ENCODE assay signal across 1 cellular context in genomic region chr17:39700148-39700987, GRCh38.
TF ChIP-seq lines count a peak whose summit lies in the region.

No MANE protein-coding gene starts in this region.

TF ChIP-seq in A549, 52 proteins besides CTCF, POLR2A, EP300 and RAD21:
- TF ChIP-seq CBX8 (IDR thresholded peaks at IDR 0.05) (no peak), FOXS1 (CRISPR knock-in tag; IDR thresholded peaks at IDR 0.05) (no peak), POLR2AphosphoS2 (conservative IDR thresholded peaks at IDR 0.05; ENCODE audit: low read length) (no peak), JUN (IDR thresholded peaks at IDR 0.05) (peak in 1 of 2 experiments; percentile 75; a peak in 2 of 5 replicates), HDAC2 (IDR thresholded peaks at IDR 0.05) (no peak), KDM1A (IDR thresholded peaks at IDR 0.05; ENCODE audit: low read depth) (no peak), ZSCAN20 (CRISPR knock-in tag; IDR thresholded peaks at IDR 0.05) (no peak), SREBF2 (IDR thresholded peaks at IDR 0.05) (no peak), RFX5 (IDR thresholded peaks at IDR 0.05) (no peak), FOSB (CRISPR knock-in tag; IDR thresholded peaks at IDR 0.05) (0 out of 2 replicates have a peak, but pooled peaks have one; percentile 50), BHLHE40 (IDR thresholded peaks at IDR 0.05; ENCODE audit: low read depth, low read length) (no peak), PHF8 (IDR thresholded peaks at IDR 0.05; ENCODE audit: borderline replicate concordance, low read depth) (peak; percentile 39; the same call in 1 of the 2 replicates), EHMT2 (IDR thresholded peaks at IDR 0.05; ENCODE audit: low read depth) (no peak), ZC3H11A (IDR thresholded peaks at IDR 0.05) (no peak), NFE2L2 (conservative IDR thresholded peaks at IDR 0.05; ENCODE audit: low read length) (no peak), CHD4 (IDR thresholded peaks at IDR 0.05; ENCODE audit: borderline replicate concordance) (no peak), FOSL2 (IDR thresholded peaks at IDR 0.05) (no peak), FOSL2 (CRISPR knock-in tag; IDR thresholded peaks at IDR 0.05) (no peak), CHD2 (IDR thresholded peaks at IDR 0.05; ENCODE audit: low read length, partially characterized antibody) (no peak), HOXA7 (CRISPR knock-in tag; IDR thresholded peaks at IDR 0.05) (no peak), RCOR1 (IDR thresholded peaks at IDR 0.05; ENCODE audit: low read depth, low read length) (no peak), NR3C1 (IDR thresholded peaks at IDR 0.05) (no peak), GATA3 (IDR thresholded peaks at IDR 0.05; ENCODE audit: borderline replicate concordance) (no peak), JUNB (IDR thresholded peaks at IDR 0.05) (no peak), HOXB5 (CRISPR knock-in tag; IDR thresholded peaks at IDR 0.05) (no peak), HEYL (CRISPR knock-in tag; IDR thresholded peaks at IDR 0.05) (no peak), ZNF302 (CRISPR knock-in tag; IDR thresholded peaks at IDR 0.05) (no peak)
- TF ChIP-seq, protein P1, sequence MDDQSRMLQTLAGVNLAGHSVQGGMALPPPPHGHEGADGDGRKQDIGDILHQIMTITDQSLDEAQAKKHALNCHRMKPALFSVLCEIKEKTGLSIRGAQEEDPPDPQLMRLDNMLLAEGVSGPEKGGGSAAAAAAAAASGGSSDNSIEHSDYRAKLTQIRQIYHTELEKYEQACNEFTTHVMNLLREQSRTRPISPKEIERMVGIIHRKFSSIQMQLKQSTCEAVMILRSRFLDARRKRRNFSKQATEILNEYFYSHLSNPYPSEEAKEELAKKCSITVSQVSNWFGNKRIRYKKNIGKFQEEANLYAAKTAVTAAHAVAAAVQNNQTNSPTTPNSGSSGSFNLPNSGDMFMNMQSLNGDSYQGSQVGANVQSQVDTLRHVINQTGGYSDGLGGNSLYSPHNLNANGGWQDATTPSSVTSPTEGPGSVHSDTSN (IDR thresholded peaks at IDR 0.05), result no peak
- TF ChIP-seq, protein P2, sequence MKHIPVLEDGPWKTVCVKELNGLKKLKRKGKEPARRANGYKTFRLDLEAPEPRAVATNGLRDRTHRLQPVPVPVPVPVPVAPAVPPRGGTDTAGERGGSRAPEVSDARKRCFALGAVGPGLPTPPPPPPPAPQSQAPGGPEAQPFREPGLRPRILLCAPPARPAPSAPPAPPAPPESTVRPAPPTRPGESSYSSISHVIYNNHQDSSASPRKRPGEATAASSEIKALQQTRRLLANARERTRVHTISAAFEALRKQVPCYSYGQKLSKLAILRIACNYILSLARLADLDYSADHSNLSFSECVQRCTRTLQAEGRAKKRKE (CRISPR knock-in tag; IDR thresholded peaks at IDR 0.05; ENCODE audit: low read depth), result no peak
- TF ChIP-seq, protein P3, sequence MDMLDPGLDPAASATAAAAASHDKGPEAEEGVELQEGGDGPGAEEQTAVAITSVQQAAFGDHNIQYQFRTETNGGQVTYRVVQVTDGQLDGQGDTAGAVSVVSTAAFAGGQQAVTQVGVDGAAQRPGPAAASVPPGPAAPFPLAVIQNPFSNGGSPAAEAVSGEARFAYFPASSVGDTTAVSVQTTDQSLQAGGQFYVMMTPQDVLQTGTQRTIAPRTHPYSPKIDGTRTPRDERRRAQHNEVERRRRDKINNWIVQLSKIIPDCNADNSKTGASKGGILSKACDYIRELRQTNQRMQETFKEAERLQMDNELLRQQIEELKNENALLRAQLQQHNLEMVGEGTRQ (IDR thresholded peaks at IDR 0.05), result no peak
- TF ChIP-seq, protein P4, sequence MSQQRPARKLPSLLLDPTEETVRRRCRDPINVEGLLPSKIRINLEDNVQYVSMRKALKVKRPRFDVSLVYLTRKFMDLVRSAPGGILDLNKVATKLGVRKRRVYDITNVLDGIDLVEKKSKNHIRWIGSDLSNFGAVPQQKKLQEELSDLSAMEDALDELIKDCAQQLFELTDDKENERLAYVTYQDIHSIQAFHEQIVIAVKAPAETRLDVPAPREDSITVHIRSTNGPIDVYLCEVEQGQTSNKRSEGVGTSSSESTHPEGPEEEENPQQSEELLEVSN (IDR thresholded peaks at IDR 0.05; ENCODE audit: borderline replicate concordance, low read depth), result no peak
- TF ChIP-seq, protein P5, sequence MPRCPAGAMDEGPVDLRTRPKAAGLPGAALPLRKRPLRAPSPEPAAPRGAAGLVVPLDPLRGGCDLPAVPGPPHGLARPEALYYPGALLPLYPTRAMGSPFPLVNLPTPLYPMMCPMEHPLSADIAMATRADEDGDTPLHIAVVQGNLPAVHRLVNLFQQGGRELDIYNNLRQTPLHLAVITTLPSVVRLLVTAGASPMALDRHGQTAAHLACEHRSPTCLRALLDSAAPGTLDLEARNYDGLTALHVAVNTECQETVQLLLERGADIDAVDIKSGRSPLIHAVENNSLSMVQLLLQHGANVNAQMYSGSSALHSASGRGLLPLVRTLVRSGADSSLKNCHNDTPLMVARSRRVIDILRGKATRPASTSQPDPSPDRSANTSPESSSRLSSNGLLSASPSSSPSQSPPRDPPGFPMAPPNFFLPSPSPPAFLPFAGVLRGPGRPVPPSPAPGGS (IDR thresholded peaks at IDR 0.05), result 0 out of 3 replicates have a peak, but pooled peaks have one; percentile 8
